ENCODE assay signal across 8 cellular contexts in the genomic region with DNA sequence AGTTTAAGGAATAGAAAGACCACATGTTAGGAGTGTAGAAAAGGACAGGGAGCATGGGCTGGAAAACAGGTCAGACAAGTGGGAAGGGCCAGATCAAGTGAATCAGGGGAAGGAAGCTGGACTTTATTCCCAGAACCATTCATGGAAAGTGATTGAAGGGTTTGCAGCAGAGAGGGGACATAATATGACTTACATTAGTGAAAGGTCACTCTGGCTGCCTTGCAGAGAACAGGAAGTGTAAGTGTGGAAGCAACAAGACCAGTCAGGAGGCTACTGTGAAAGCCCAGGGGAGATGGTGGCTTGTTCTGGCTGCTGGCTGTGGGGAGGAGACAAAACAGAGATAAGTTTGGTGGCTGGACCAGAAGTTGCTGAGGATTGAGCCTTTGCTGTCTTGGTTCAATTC.
DNase-seq lines count a peak whose midpoint lies in the region; ATAC-seq and TF ChIP-seq lines count a peak whose summit lies in the region.

No MANE protein-coding gene starts in this region.

- H3K9me3 ChIP-seq in right atrium auricular region (no peaks in the 10 kb centered on the region), ascending aorta (no peaks in the 10 kb centered on the region)

- intact Hi-C loops in ascending aorta (cut with DNase I), result no loop called here

- H3K4me3 ChIP-seq in NB4 (ENCODE audit: low read depth, low read length) (no peak overlapping the region), right atrium auricular region (no peak overlapping the region), ascending aorta (no peak overlapping the region)

- no peaks in the 10 kb centered on the region for H3K27me3 ChIP-seq in right atrium auricular region
- H3K27me3 ChIP-seq in ascending aorta, result no peaks in the 10 kb centered on the region

- POLR2A ChIA-PET in RWPE1 (lab: Yijun Ruan, JAX; ENCODE audit: low non-redundant PET), result no interaction called here

- peaks cover 0 to 35% of the 10 kb centered on the region in 2 donors for H3K4me1 ChIP-seq in right atrium auricular region
- peaks cover 14 to 18% of the 10 kb centered on the region in 2 donors for H3K4me1 ChIP-seq in ascending aorta

- CTCF ChIA-PET in RWPE1 (lab: Yijun Ruan, JAX), result interaction anchor here (0.6 to 0.9 kb wide), 2 partner anchors 141 to 181 kb away, joined by 4 to 7 read pairs; no protein-coding TSS in a partner anchor

- DNase-seq in NB4 (ENCODE audit: low read depth) (peak; percentile 93), right atrium auricular region (ENCODE audit: low spot score) (no peak), ascending aorta (ENCODE audit: low spot score in 2 of 2) (no peak), RWPE1 (ENCODE audit: low spot score) (no peak), NCI-H226 (no peak), DMS79 treated with DMSO at 0.1 percent for 48 hours (lab: John Stamatoyannopoulos, UW) (no peak)

- TF ChIP-seq POLR2A in NB4 (IDR thresholded peaks at IDR 0.05; ENCODE audit: extremely low read depth, insufficient read length), result no peak

- H3K27ac ChIP-seq in right atrium auricular region (peak overlapping the region; percentile 2 to 32), ascending aorta (peak overlapping the region in 1 of 2 donors; percentile 41), RWPE1 (no peak overlapping the region)

- H3K36me3 ChIP-seq in right atrium auricular region, result no peaks in the 10 kb centered on the region
- H3K36me3 ChIP-seq in ascending aorta, result no peaks in the 10 kb centered on the region

- no peak for TF ChIP-seq CTCF in NB4 (IDR thresholded peaks at IDR 0.05; ENCODE audit: low read depth, low read length)
- TF ChIP-seq CTCF in right atrium auricular region (IDR thresholded peaks at IDR 0.05), result no peak
- no peak for TF ChIP-seq CTCF in ascending aorta (IDR thresholded peaks at IDR 0.05)
- TF ChIP-seq CTCF in RWPE1 (conservative IDR thresholded peaks at IDR 0.05; ENCODE audit: low read depth), result no peak

- ATAC-seq in GM18502 (IDR thresholded peaks at IDR 0.05; ENCODE audit: poor library complexity, unreplicated experiment) (peak; percentile 76), GM21723 (IDR thresholded peaks at IDR 0.05; ENCODE audit: unreplicated experiment) (peak; percentile 72)
